ENCODE assay signal across 26 cellular contexts in the genomic region with DNA sequence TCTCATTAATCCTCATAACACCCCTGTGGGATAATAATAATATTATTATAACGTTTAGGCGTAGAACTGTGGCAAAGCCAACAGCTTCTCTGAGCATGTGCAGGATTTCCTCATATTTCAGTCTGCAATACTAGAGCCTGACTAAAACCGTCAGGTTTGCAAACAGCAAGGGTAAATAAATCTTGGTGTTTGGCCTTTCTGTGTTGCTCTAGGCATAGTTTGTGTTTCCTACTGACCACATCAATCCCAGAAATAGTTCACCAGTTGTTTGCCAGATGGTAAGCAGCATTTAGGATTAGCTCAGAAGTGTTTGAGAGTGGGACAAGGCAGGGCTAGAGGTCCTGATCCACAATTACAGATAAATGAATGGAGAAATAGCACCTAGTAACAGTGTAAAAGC. TPM values are rescaled to one million over a fixed set of nuclear protein-coding genes. Genes with fewer than 3 reads are reported as not detected.
DNase-seq lines count a peak whose midpoint lies in the region; TF ChIP-seq lines count a peak whose summit lies in the region.
"Had no signal": no experiment of that assay in that cellular context is flagged by ENCODE, and none has a peak within 500 bp of the region (broad histone marks: within the 10 kb centered on the region; RNA-seq: fewer than 3 reads in every experiment).

No MANE protein-coding gene starts in this region.

- H4K20me1 ChIP-seq in OCI-LY7 (ENCODE audit: insufficient read depth, low read length) = no peaks in the 10 kb centered on the region

- H3K9me2 ChIP-seq in OCI-LY7 (ENCODE audit: insufficient read depth, low read length) = no peaks in the 10 kb centered on the region

- H3K4me3 ChIP-seq in OCI-LY7 (ENCODE audit: low read depth, low read length, poor library complexity, severe bottlenecking) (no peak overlapping the region), uterus (no peak overlapping the region)
- H3K4me3 ChIP-seq: lung, ovary, SK-N-MC, smooth muscle cell, tibial artery had no signal

- H3K79me2 ChIP-seq in OCI-LY7 (ENCODE audit: insufficient read depth, low read depth, low read length) = peaks cover 15% of the 10 kb centered on the region; the same call in 1 of the 2 replicates

- no peak for TF ChIP-seq CTCF in OCI-LY7 (conservative IDR thresholded peaks at IDR 0.05; ENCODE audit: low read length)
- no peak for TF ChIP-seq CTCF in uterus (IDR thresholded peaks at IDR 0.05)

- no peak overlapping the region for H2AFZ ChIP-seq in OCI-LY7 (ENCODE audit: low read length)

- H3K36me3 ChIP-seq in OCI-LY7 (ENCODE audit: insufficient read depth, low read length) (no peaks in the 10 kb centered on the region), uterus (no peaks in the 10 kb centered on the region)
- H3K36me3 ChIP-seq: BE2C, ovary, tibial artery had no signal

- peak overlapping the region; percentile 28 for H3K4me2 ChIP-seq in OCI-LY7 (ENCODE audit: low read length)
- H3K4me2 ChIP-seq: smooth muscle cell had no signal

- H3K9me3 ChIP-seq in OCI-LY7 (ENCODE audit: low read length) = no peaks in the 10 kb centered on the region
- H3K9me3 ChIP-seq in uterus = no peaks in the 10 kb centered on the region
- H3K9me3 ChIP-seq: BE2C, ovary had no signal

- CTCF ChIA-PET in OCI-LY7 (lab: Charles Lee; ENCODE audit: unreplicated experiment) = no interaction called here

- H3K4me1 ChIP-seq in OCI-LY7 (ENCODE audit: insufficient read depth, low read length, poor library complexity, severe bottlenecking) (peaks cover 28% of the 10 kb centered on the region), uterus (peaks cover 0 to 13% of the 10 kb centered on the region in 2 donors)
- H3K4me1 ChIP-seq: BE2C had no signal

- DNase-seq in SIG-M5 treated with dmso at 0.1 percent for 504 hours (lab: John Stamatoyannopoulos, UW; ENCODE audit: unreplicated experiment) (peak; percentile 31), SIG-M5 (lab: John Stamatoyannopoulos, UW) (no peak), NCI-H2196 treated with DMSO at 0.1 percent for 48 hours (lab: John Stamatoyannopoulos, UW; ENCODE audit: unreplicated experiment) (peak; percentile 30), OCI-LY7 (ENCODE audit: low spot score) (no peak), GM19238 (ENCODE audit: insufficient read length, low spot score) (no peak), NCI-H1436 treated with DMSO at 0.1 percent for 48 hours (lab: John Stamatoyannopoulos, UW) (no peak), uterus (no peak)
- DNase-seq: activated CD4-positive, alpha-beta T cell treated with anti-CD3 and anti-CD28 coated beads for 48 hours; activated gamma-delta T cell; activated naive CD8-positive, alpha-beta T cell treated with anti-CD3 and anti-CD28 coated beads, Interleukin-2, amount 10 ng/mL, durations not matched to agents 7 days and 5 days; activated T-cell treated with anti-CD3 and anti-CD28 coated beads, Interleukin-2, amount 50 U/mL, for 24 hours; BE2C; caudate nucleus; cortex of kidney; Kasumi-1; NCI-H1048; NCI-H1930; ovary; stimulated activated CD4-positive, alpha-beta T cell treated with anti-CD3 and anti-CD28 coated beads, Interleukin-1b, Interleukin-23, amount 100 ng/mL, for 48 hours; T-helper 17 cell; tibial artery had no signal

- no TSS peak for BruUV-seq in OCI-LY7 (replicated peaks; lab: Mats Ljungman, UMichigan)

- H3K27ac ChIP-seq in OCI-LY7 (ENCODE audit: low read depth, low read length, poor library complexity, severe bottlenecking) = no peak overlapping the region
- no peak overlapping the region for H3K27ac ChIP-seq in uterus
- H3K27ac ChIP-seq: ovary, RWPE1, SK-N-MC, tibial artery had no signal

- intact Hi-C loops in OCI-LY7 (cut with micrococcal nuclease; ENCODE audit: unreplicated experiment) (loop anchor here (10.0 kb wide), 1 partner anchor 447 kb away; no protein-coding TSS in a partner anchor), uterus (cut with DNase I; ENCODE audit: low total_unique reads) (no loop called here)

- TF ChIP-seq POLR2A in uterus (IDR thresholded peaks at IDR 0.05) = no peak

- H3K27me3 ChIP-seq in uterus = peaks cover 0 to 13% of the 10 kb centered on the region in 2 donors
- H3K27me3 ChIP-seq: ovary had no signal

- POLR2A ChIA-PET in OCI-LY7 (lab: Charles Lee) = interaction anchor here (1.1 to 3.1 kb wide), 4 partner anchors 19 to 87 kb away, joined by 3 to 12 read pairs (median 6); no protein-coding TSS in a partner anchor

RNA-seq across cellular contexts. Expression of a gene that starts 2.8 kb away (rescaled TPM):
- total RNA-seq in OCI-LY7 (2014; rRNA removed; shearing (Covaris generic)) = 46.2 and 58.0 TPM in 2 replicates
- 43.6 and 54.5 TPM in 2 replicates for total RNA-seq in OCI-LY7 (2022)
- 1 to 10 TPM; 1.3 to 5.6 (median 2.0) TPM for total RNA-seq in uterus
- total RNA-seq: renal cortical epithelial cell had no signal

Comparison
In these comparisons a context has a peak if more than half of its experiments do, and no peak if none do; other contexts are left out.
1. DNase-seq: peak in SIG-M5 treated with dmso at 0.1 percent for 504 hours (single experiment) and NCI-H2196 treated with DMSO at 0.1 percent for 48 hours (single experiment); none in SIG-M5 (single experiment), OCI-LY7 (single experiment), GM19238 (single experiment), NCI-H1436 treated with DMSO at 0.1 percent for 48 hours (single experiment) and uterus (0 of 2).
2. RNA of a gene that starts 2.8 kb away (total RNA-seq): 43.6 to 58.0 TPM in OCI-LY7; 1.3 to 5.6 TPM in uterus; every median in the first group is over 4 times any median in the second.